ENCODE assay signal across 23 cellular contexts in genomic region chr13:103941506-103942148, GRCh38.
"Had no signal": no experiment of that assay in that cellular context is flagged by ENCODE, and none has a peak within 500 bp of the region (broad histone marks: within the 10 kb centered on the region; RNA-seq: fewer than 3 reads in every experiment).

No MANE protein-coding gene starts in this region.

- H3K4me3 Mint-ChIP-seq: activated naive CD8-positive, alpha-beta T cell treated with anti-CD3 and anti-CD28 coated beads for 36 hours; activated T-cell treated with anti-CD3 and anti-CD28 coated beads, Interleukin-2, amount 50 U/mL, for 4 hours; nephron; stimulated activated naive CD8-positive, alpha-beta T cell treated with anti-CD3 and anti-CD28 coated beads, Interleukin-15, Interleukin-2, amounts not matched to agents 100 ng/mL and 50 ng/mL, for 24 hours had no signal

- DNase-seq: activated CD4-positive, alpha-beta T cell treated with anti-CD3 and anti-CD28 coated beads, Interleukin-2, amount 50 U/mL, for 4 hours; activated CD8-positive, alpha-beta memory T cell treated with anti-CD3 and anti-CD28 coated beads for 24 hours; activated CD8-positive, alpha-beta memory T cell treated with anti-CD3 and anti-CD28 coated beads, Interleukin-2, amount 50 U/mL, for 4 hours; activated naive CD4-positive, alpha-beta T cell; activated naive CD8-positive, alpha-beta T cell treated with anti-CD3 and anti-CD28 coated beads for 36 hours; activated T-cell treated with anti-CD3 and anti-CD28 coated beads, Interleukin-2, amount 50 U/mL, for 4 hours; amniotic stem cell; dermis blood vessel endothelial cell; effector memory CD4-positive, alpha-beta T cell; foreskin fibroblast; left ventricle myocardium superior; mammary epithelial cell; pancreas; right cardiac atrium; stimulated activated CD4-positive, alpha-beta T cell treated with anti-CD3 and anti-CD28 coated beads, Interleukin-12 subunit alpha, Interleukin-12 subunit beta, amount 100 ng/mL, for 4 hours; stimulated activated CD4-positive, alpha-beta T cell treated with anti-CD3 and anti-CD28 coated beads, Interleukin-4, amount 100 ng/mL, for 4 hours; substantia nigra; T-helper 1 cell; tibial artery had no signal

- H3K27ac Mint-ChIP-seq: activated naive CD8-positive, alpha-beta T cell treated with anti-CD3 and anti-CD28 coated beads for 36 hours; activated T-helper 2 cell treated with anti-CD3 and anti-CD28 coated beads, Interferon-gamma antibody, Interleukin-2, Interleukin-4, amounts not matched to agents 10 μg/mL and 5 μg/mL and 100 μg/mL, durations not matched to agents 14 hours and 24 hours and 36 hours; stimulated activated naive CD8-positive, alpha-beta T cell treated with anti-CD3 and anti-CD28 coated beads, Interleukin-15, Interleukin-2, amounts not matched to agents 100 ng/mL and 50 ng/mL, for 24 hours had no signal

- H3K36me3 ChIP-seq: neutrophil, pancreas, tibial artery had no signal

- H3K9me3 Mint-ChIP-seq: activated naive CD8-positive, alpha-beta T cell treated with anti-CD3 and anti-CD28 coated beads for 36 hours; nephron; stimulated activated naive CD8-positive, alpha-beta T cell treated with anti-CD3 and anti-CD28 coated beads, Interleukin-15, Interleukin-2, amounts not matched to agents 100 ng/mL and 50 ng/mL, for 24 hours had no signal

- H3K27me3 Mint-ChIP-seq: activated naive CD8-positive, alpha-beta T cell treated with anti-CD3 and anti-CD28 coated beads for 36 hours; stimulated activated naive CD8-positive, alpha-beta T cell treated with anti-CD3 and anti-CD28 coated beads, Interleukin-15, Interleukin-2, amounts not matched to agents 100 ng/mL and 50 ng/mL, for 24 hours had no signal

- H3K4me3 ChIP-seq: pancreas, tibial artery had no signal

- H3K4me1 ChIP-seq: pancreas, tibial artery had no signal

- ATAC-seq: activated T-cell treated with anti-CD3 and anti-CD28 coated beads, Interleukin-2, amount 50 U/mL, for 4 hours; left ventricle myocardium superior; right cardiac atrium had no signal

- H3K4me1 Mint-ChIP-seq: activated naive CD8-positive, alpha-beta T cell treated with anti-CD3 and anti-CD28 coated beads for 36 hours; nephron had no signal

- H3K27me3 ChIP-seq: neutrophil, pancreas, tibial artery had no signal

- FAIRE-seq: pancreas had no signal

- H3K36me3 Mint-ChIP-seq: activated naive CD8-positive, alpha-beta T cell treated with anti-CD3 and anti-CD28 coated beads for 36 hours had no signal

- H3K9me3 ChIP-seq: neutrophil, pancreas, tibial artery had no signal

- H3K27ac ChIP-seq: neutrophil, pancreas, tibial artery had no signal
